1 cellular context compared by ENCODE assay signal in genomic region chr22:29831186-29831921, GRCh38.
TF ChIP-seq lines count a peak whose summit lies in the region.

No MANE protein-coding gene starts in this region.

TF ChIP-seq in GM12878, 131 proteins besides CTCF, POLR2A, EP300 and RAD21:
- TF ChIP-seq KAT2A (conservative IDR thresholded peaks at IDR 0.05; ENCODE audit: control insufficient read depth, low read depth, low read length) (no peak), NKRF (conservative IDR thresholded peaks at IDR 0.05) (no peak), ZBED1 (IDR thresholded peaks at IDR 0.05; ENCODE audit: borderline replicate concordance) (no peak), IKZF2 (IDR thresholded peaks at IDR 0.05) (no peak), ZNF622 (IDR thresholded peaks at IDR 0.05) (no peak), CBFB (IDR thresholded peaks at IDR 0.05; ENCODE audit: low read depth) (no peak), TAF1 (IDR thresholded peaks at IDR 0.05; ENCODE audit: borderline replicate concordance, low read depth, low read length) (no peak), PRDM15 (CRISPR knock-in tag; IDR thresholded peaks at IDR 0.05) (no peak), YY1 (IDR thresholded peaks at IDR 0.05; ENCODE audit: low read depth, low read length) (no peak), CEBPB (IDR thresholded peaks at IDR 0.05; ENCODE audit: borderline replicate concordance in 1 of 2, low read depth in 2 of 2, low read length in 2 of 2) (no peak), SMAD1 (IDR thresholded peaks at IDR 0.05; ENCODE audit: low read depth, partially characterized antibody) (no peak), HCFC1 (IDR thresholded peaks at IDR 0.05; ENCODE audit: low read length) (no peak), NR2C2 (IDR thresholded peaks at IDR 0.05; ENCODE audit: borderline replicate concordance, control insufficient read depth, insufficient read length, low read depth) (no peak), ZBTB4 (CRISPR knock-in tag; IDR thresholded peaks at IDR 0.05) (no peak), ZNF24 (IDR thresholded peaks at IDR 0.05) (no peak), MAX (IDR thresholded peaks at IDR 0.05; ENCODE audit: low read depth, low read length) (no peak), ZSCAN29 (IDR thresholded peaks at IDR 0.05) (no peak), SUZ12 (IDR thresholded peaks at IDR 0.05; ENCODE audit: unreplicated experiment) (no peak), ATF2 (IDR thresholded peaks at IDR 0.05; ENCODE audit: low read length) (no peak), CHD2 (IDR thresholded peaks at IDR 0.05; ENCODE audit: borderline replicate concordance, low read depth, low read length) (no peak)
